In genomic region chr12:17062296-17063061, GRCh38 we compare ENCODE assay signal across 17 cellular contexts.
A peak's percentile ranks its signal among the peaks of the same experiment; 100 is the strongest.
DNase-seq lines count a peak whose midpoint lies in the region; ATAC-seq and TF ChIP-seq lines count a peak whose summit lies in the region.
"Had no signal": no experiment of that assay in that cellular context is flagged by ENCODE, and none has a peak within 500 bp of the region (broad histone marks: within the 10 kb centered on the region; RNA-seq: fewer than 3 reads in every experiment).

No MANE protein-coding gene starts in this region.

- no peak for ATAC-seq in effector memory CD8-positive, alpha-beta T cell (replicated peaks)
- no peak for ATAC-seq in activated CD4-positive, CD25-positive, alpha-beta regulatory T cell treated with anti-CD3 and anti-CD28 coated beads, Interleukin-2, amount 50 U/mL, for 24 hours
- ATAC-seq: T-cell had no signal

- DNase-seq in DMS53 treated with DMSO at 0.1 percent for 48 hours (lab: John Stamatoyannopoulos, UW; ENCODE audit: unreplicated experiment) (peak; percentile 81), NCI-H1092 treated with DMSO at 0.1 percent for 48 hours (lab: John Stamatoyannopoulos, UW) (peak; percentile 91), NCI-H69 (lab: John Stamatoyannopoulos, UW) (peak; percentile 95), epithelial cell of proximal tubule (ENCODE audit: low read depth) (peak; percentile 40), HT-29 (ENCODE audit: low spot score) (no peak), amniotic stem cell (lab: John Stamatoyannopoulos, UW) (no peak)
- DNase-seq in effector memory CD8-positive, alpha-beta T cell, result no peak
- DNase-seq: activated CD4-positive, CD25-positive, alpha-beta regulatory T cell; activated naive CD4-positive, alpha-beta T cell treated with Interleukin-2 at 50 U/mL for 16 hours; C1 segment of cervical spinal cord; naive B cell; NCI-H2227 treated with DMSO at 0.1 percent for 48 hours; T-cell had no signal

- no peaks in the 10 kb centered on the region for H3K36me3 Mint-ChIP-seq in effector memory CD8-positive, alpha-beta T cell (ENCODE audit: insufficient read depth)
- H3K36me3 Mint-ChIP-seq: naive B cell, T-cell had no signal

- TF ChIP-seq CTCF in epithelial cell of proximal tubule (conservative IDR thresholded peaks at IDR 0.05; ENCODE audit: low read depth, low read length), result no peak

- H3K4me3 Mint-ChIP-seq in effector memory CD8-positive, alpha-beta T cell, result no peak overlapping the region
- H3K4me3 Mint-ChIP-seq: naive B cell; stimulated activated naive CD8-positive, alpha-beta T cell treated with anti-CD3 and anti-CD28 coated beads, Interleukin-15, Interleukin-2, amounts not matched to agents 100 ng/mL and 50 ng/mL, for 24 hours; T-cell had no signal

- no peak overlapping the region for H3K4me3 ChIP-seq in epithelial cell of proximal tubule (ENCODE audit: low read depth, low read length)
- H3K4me3 ChIP-seq: HAP-1 had no signal

- H3K27ac Mint-ChIP-seq in effector memory CD8-positive, alpha-beta T cell, result no peak overlapping the region
- H3K27ac Mint-ChIP-seq: naive B cell; progenitor cell of endocrine pancreas; stimulated activated naive CD8-positive, alpha-beta T cell treated with anti-CD3 and anti-CD28 coated beads, Interleukin-15, Interleukin-2, amounts not matched to agents 100 ng/mL and 50 ng/mL, for 24 hours; T-cell had no signal

- H3K9me3 Mint-ChIP-seq in effector memory CD8-positive, alpha-beta T cell, result peaks cover 6 to 42% of the 10 kb centered on the region in 2 donors

- H3K4me1 Mint-ChIP-seq in effector memory CD8-positive, alpha-beta T cell (ENCODE audit: low read depth in 2 of 2), result no peaks in the 10 kb centered on the region
- H3K4me1 Mint-ChIP-seq: naive B cell, T-cell had no signal

- no peaks in the 10 kb centered on the region for H3K27me3 Mint-ChIP-seq in effector memory CD8-positive, alpha-beta T cell
- H3K27me3 Mint-ChIP-seq: naive B cell; progenitor cell of endocrine pancreas; stimulated activated naive CD8-positive, alpha-beta T cell treated with anti-CD3 and anti-CD28 coated beads, Interleukin-15, Interleukin-2, amounts not matched to agents 100 ng/mL and 50 ng/mL, for 24 hours; T-cell had no signal

Comparison
In these comparisons a context has a peak if more than half of its experiments do, and no peak if none do; other contexts are left out.
1. DNase-seq: peak in DMS53 treated with DMSO at 0.1 percent for 48 hours (single experiment), NCI-H1092 treated with DMSO at 0.1 percent for 48 hours (single experiment), NCI-H69 (single experiment) and epithelial cell of proximal tubule (single experiment); none in effector memory CD8-positive, alpha-beta T cell (0 of 3), HT-29 (single experiment) and amniotic stem cell (single experiment).